In the genomic region with DNA sequence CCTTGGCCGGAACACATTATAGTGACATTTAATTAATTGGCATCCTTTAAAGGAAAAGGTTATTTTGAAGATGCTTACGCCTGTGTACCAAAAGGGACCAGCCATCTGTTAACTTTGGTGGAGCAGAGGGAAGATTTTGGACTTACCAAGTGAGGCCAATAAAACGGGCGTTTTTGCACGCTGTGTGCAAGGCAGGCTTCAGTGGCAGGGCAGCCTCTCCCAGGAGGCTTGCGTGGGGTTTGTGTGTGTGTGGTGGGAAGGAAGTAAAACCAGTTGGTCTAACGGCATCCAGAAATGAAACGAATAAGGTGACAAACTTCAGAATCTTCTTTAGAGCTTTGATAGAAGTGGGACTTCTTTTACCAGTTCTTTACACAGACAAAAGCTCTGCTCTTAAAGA, we compare ENCODE assay signal across 11 cellular contexts.
DNase-seq lines count a peak whose midpoint lies in the region; ATAC-seq and TF ChIP-seq lines count a peak whose summit lies in the region.
"Had no signal": no experiment of that assay in that cellular context is flagged by ENCODE, and none has a peak within 500 bp of the region (broad histone marks: within the 10 kb centered on the region; RNA-seq: fewer than 3 reads in every experiment).

No MANE protein-coding gene starts in this region.

- peaks cover 74% of the 10 kb centered on the region for H3K4me1 Mint-ChIP-seq in activated CD8-positive, alpha-beta T cell treated with anti-CD3 and anti-CD28 coated beads, Interleukin-2, amount 10 ng/mL, durations not matched to agents 7 days and 5 days (ENCODE audit: low read depth)
- peaks cover 22% of the 10 kb centered on the region for H3K4me1 Mint-ChIP-seq in activated CD8-positive, alpha-beta T cell treated with anti-CD3 and anti-CD28 coated beads for 36 hours (ENCODE audit: low read depth)
- H3K4me1 Mint-ChIP-seq in natural killer cell treated with Interleukin-12 subunit alpha and Interleukin-12 subunit beta and Interleukin-15 and Interleukin-18, amount 100 ng/mL, for 72 hours (ENCODE audit: low read depth in 2 of 2): peaks cover 23 to 28% of the 10 kb centered on the region in 2 donors

- H3K36me3 Mint-ChIP-seq in activated CD8-positive, alpha-beta T cell treated with anti-CD3 and anti-CD28 coated beads, Interleukin-2, amount 10 ng/mL, durations not matched to agents 7 days and 5 days (ENCODE audit: low read depth): peaks cover 11% of the 10 kb centered on the region
- peaks cover 6% of the 10 kb centered on the region for H3K36me3 Mint-ChIP-seq in activated CD8-positive, alpha-beta T cell treated with anti-CD3 and anti-CD28 coated beads for 36 hours (ENCODE audit: low read depth)
- H3K36me3 Mint-ChIP-seq in natural killer cell treated with Interleukin-12 subunit alpha and Interleukin-12 subunit beta and Interleukin-15 and Interleukin-18, amount 100 ng/mL, for 72 hours: no peaks in the 10 kb centered on the region
- no peaks in the 10 kb centered on the region for H3K36me3 Mint-ChIP-seq in activated naive CD4-positive, alpha-beta T cell treated with anti-CD3 and anti-CD28 coated beads, Interleukin-2, amount 50 U/mL, for 72 hours

- DNase-seq in activated CD8-positive, alpha-beta T cell treated with anti-CD3 and anti-CD28 coated beads, Interleukin-2, amount 10 ng/mL, durations not matched to agents 7 days and 5 days: peak; percentile 49
- no peak for DNase-seq in activated CD8-positive, alpha-beta T cell treated with anti-CD3 and anti-CD28 coated beads for 36 hours
- DNase-seq in MV-4-11 (lab: John Stamatoyannopoulos, UW) (peak; percentile 91), GOT3 (lab: John Stamatoyannopoulos, UW) (no peak)
- no peak for DNase-seq in natural killer cell treated with Interleukin-12 subunit alpha and Interleukin-12 subunit beta and Interleukin-15 and Interleukin-18, amount 100 ng/mL, for 72 hours (ENCODE audit: low spot score)
- DNase-seq in activated naive CD4-positive, alpha-beta T cell treated with anti-CD3 and anti-CD28 coated beads, Interleukin-2, amount 50 U/mL, for 72 hours (ENCODE audit: low spot score in 2 of 2): no peak
- DNase-seq: foreskin fibroblast, NCI-H1092 treated with DMSO at 0.1 percent for 48 hours had no signal

- H3K27me3 Mint-ChIP-seq in activated CD8-positive, alpha-beta T cell treated with anti-CD3 and anti-CD28 coated beads, Interleukin-2, amount 10 ng/mL, durations not matched to agents 7 days and 5 days (ENCODE audit: low read depth): no peaks in the 10 kb centered on the region
- no peaks in the 10 kb centered on the region for H3K27me3 Mint-ChIP-seq in activated CD8-positive, alpha-beta T cell treated with anti-CD3 and anti-CD28 coated beads for 36 hours
- H3K27me3 Mint-ChIP-seq in natural killer cell treated with Interleukin-12 subunit alpha and Interleukin-12 subunit beta and Interleukin-15 and Interleukin-18, amount 100 ng/mL, for 72 hours: peaks cover 0 to 2% of the 10 kb centered on the region in 2 donors
- H3K27me3 Mint-ChIP-seq: central memory CD8-positive, alpha-beta T cell had no signal

- no peak for TF ChIP-seq CTCF in activated CD8-positive, alpha-beta T cell treated with anti-CD3 and anti-CD28 coated beads for 36 hours (IDR thresholded peaks at IDR 0.05)

- CTCF ChIA-PET in activated CD8-positive, alpha-beta T cell treated with anti-CD3 and anti-CD28 coated beads, Interleukin-2, amount 10 ng/mL, durations not matched to agents 7 days and 5 days (lab: Charles Lee): interaction anchor here (0.8 to 2.4 kb wide), 5 partner anchors 10 to 65 kb away, joined by 3 to 8 read pairs (median 4); no protein-coding TSS in a partner anchor
- CTCF ChIA-PET in activated CD8-positive, alpha-beta T cell treated with anti-CD3 and anti-CD28 coated beads for 36 hours (lab: Charles Lee): interaction anchor here (1.3 kb wide), 1 partner anchor 93 kb away, joined by 3 read pairs; no protein-coding TSS in a partner anchor

- POLR2A ChIA-PET in activated CD8-positive, alpha-beta T cell treated with anti-CD3 and anti-CD28 coated beads, Interleukin-2, amount 10 ng/mL, durations not matched to agents 7 days and 5 days (lab: Charles Lee): interaction anchor here (1.6 kb wide), 1 partner anchor 9 kb away, joined by 5 read pairs; no protein-coding TSS in a partner anchor
- POLR2A ChIA-PET in activated CD8-positive, alpha-beta T cell treated with anti-CD3 and anti-CD28 coated beads for 36 hours (lab: Charles Lee): interaction anchor here (0.6 kb wide), 1 partner anchor 424 kb away, joined by 6 read pairs; no protein-coding TSS in a partner anchor

- peak; percentile 69 for ATAC-seq in activated CD8-positive, alpha-beta T cell treated with anti-CD3 and anti-CD28 coated beads, Interleukin-2, amount 10 ng/mL, durations not matched to agents 7 days and 5 days
- no peak for ATAC-seq in activated CD8-positive, alpha-beta T cell treated with anti-CD3 and anti-CD28 coated beads for 36 hours
- ATAC-seq in HG02610 (IDR thresholded peaks at IDR 0.05; ENCODE audit: unreplicated experiment): peak; percentile 60
- ATAC-seq in natural killer cell treated with Interleukin-12 subunit alpha and Interleukin-12 subunit beta and Interleukin-15 and Interleukin-18, amount 100 ng/mL, for 72 hours: peak in 1 of 2 donors; percentile 67
- ATAC-seq in activated naive CD4-positive, alpha-beta T cell treated with anti-CD3 and anti-CD28 coated beads, Interleukin-2, amount 50 U/mL, for 72 hours: no peak
- no peak for ATAC-seq in HG03045 (IDR thresholded peaks at IDR 0.05; ENCODE audit: unreplicated experiment)

- peak overlapping the region; percentile 90 for H3K27ac Mint-ChIP-seq in activated CD8-positive, alpha-beta T cell treated with anti-CD3 and anti-CD28 coated beads, Interleukin-2, amount 10 ng/mL, durations not matched to agents 7 days and 5 days
- H3K27ac Mint-ChIP-seq in activated CD8-positive, alpha-beta T cell treated with anti-CD3 and anti-CD28 coated beads for 36 hours: no peak overlapping the region
- H3K27ac Mint-ChIP-seq in natural killer cell treated with Interleukin-12 subunit alpha and Interleukin-12 subunit beta and Interleukin-15 and Interleukin-18, amount 100 ng/mL, for 72 hours: peak overlapping the region in 1 of 2 donors; percentile 62
- peak overlapping the region in 1 of 2 donors; percentile 73 for H3K27ac Mint-ChIP-seq in activated naive CD4-positive, alpha-beta T cell treated with anti-CD3 and anti-CD28 coated beads, Interleukin-2, amount 50 U/mL, for 72 hours

- intact Hi-C loops in activated CD8-positive, alpha-beta T cell treated with anti-CD3 and anti-CD28 coated beads for 36 hours (cut with micrococcal nuclease): no loop called here

- H3K4me3 Mint-ChIP-seq in activated CD8-positive, alpha-beta T cell treated with anti-CD3 and anti-CD28 coated beads, Interleukin-2, amount 10 ng/mL, durations not matched to agents 7 days and 5 days: peak overlapping the region; percentile 41
- no peak overlapping the region for H3K4me3 Mint-ChIP-seq in activated CD8-positive, alpha-beta T cell treated with anti-CD3 and anti-CD28 coated beads for 36 hours
- peak overlapping the region; percentile 70 for H3K4me3 Mint-ChIP-seq in natural killer cell treated with Interleukin-12 subunit alpha and Interleukin-12 subunit beta and Interleukin-15 and Interleukin-18, amount 100 ng/mL, for 72 hours
- H3K4me3 Mint-ChIP-seq: central memory CD8-positive, alpha-beta T cell had no signal

- H3K9me3 Mint-ChIP-seq in activated CD8-positive, alpha-beta T cell treated with anti-CD3 and anti-CD28 coated beads, Interleukin-2, amount 10 ng/mL, durations not matched to agents 7 days and 5 days (ENCODE audit: insufficient read depth): no peaks in the 10 kb centered on the region
- no peaks in the 10 kb centered on the region for H3K9me3 Mint-ChIP-seq in activated CD8-positive, alpha-beta T cell treated with anti-CD3 and anti-CD28 coated beads for 36 hours
- H3K9me3 Mint-ChIP-seq in natural killer cell treated with Interleukin-12 subunit alpha and Interleukin-12 subunit beta and Interleukin-15 and Interleukin-18, amount 100 ng/mL, for 72 hours: no peaks in the 10 kb centered on the region
- no peaks in the 10 kb centered on the region for H3K9me3 Mint-ChIP-seq in activated naive CD4-positive, alpha-beta T cell treated with anti-CD3 and anti-CD28 coated beads, Interleukin-2, amount 50 U/mL, for 72 hours
- H3K9me3 Mint-ChIP-seq: central memory CD8-positive, alpha-beta T cell had no signal

Comparison
In these comparisons a context has a peak if more than half of its experiments do, and no peak if none do; other contexts are left out.
1. ATAC-seq: peak in activated CD8-positive, alpha-beta T cell treated with anti-CD3 and anti-CD28 coated beads, Interleukin-2, amount 10 ng/mL, durations not matched to agents 7 days and 5 days (single experiment) and HG02610 (single experiment); none in activated CD8-positive, alpha-beta T cell treated with anti-CD3 and anti-CD28 coated beads for 36 hours (single experiment), activated naive CD4-positive, alpha-beta T cell treated with anti-CD3 and anti-CD28 coated beads, Interleukin-2, amount 50 U/mL, for 72 hours (0 of 2) and HG03045 (single experiment).
2. DNase-seq: peak in activated CD8-positive, alpha-beta T cell treated with anti-CD3 and anti-CD28 coated beads, Interleukin-2, amount 10 ng/mL, durations not matched to agents 7 days and 5 days (single experiment) and MV-4-11 (single experiment); none in activated CD8-positive, alpha-beta T cell treated with anti-CD3 and anti-CD28 coated beads for 36 hours (single experiment), natural killer cell treated with Interleukin-12 subunit alpha and Interleukin-12 subunit beta and Interleukin-15 and Interleukin-18, amount 100 ng/mL, for 72 hours (single experiment), activated naive CD4-positive, alpha-beta T cell treated with anti-CD3 and anti-CD28 coated beads, Interleukin-2, amount 50 U/mL, for 72 hours (0 of 2) and GOT3 (single experiment).